ENCODE assay signal across 16 cellular contexts in the genomic region with DNA sequence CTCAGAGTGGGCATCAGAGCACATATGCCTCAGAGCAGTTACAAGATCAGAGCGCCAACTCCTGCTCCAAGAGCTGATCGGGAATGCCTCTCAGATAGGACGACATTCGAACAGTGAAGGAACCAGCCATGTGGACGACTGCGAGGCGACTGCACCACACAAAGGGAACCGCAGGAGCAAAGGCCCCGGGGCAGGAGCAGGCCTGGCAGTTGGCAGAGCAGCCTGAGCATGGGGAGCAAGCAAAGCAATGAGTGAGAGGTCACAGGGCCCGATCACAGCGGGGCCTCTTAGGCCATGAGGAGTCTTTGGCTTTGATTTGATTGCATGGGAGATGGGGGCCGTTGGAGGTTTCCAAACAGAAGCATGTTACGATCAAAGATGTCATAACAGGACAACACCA.
A peak's percentile ranks its signal among the peaks of the same experiment; 100 is the strongest.
DNase-seq lines count a peak whose midpoint lies in the region; ATAC-seq and TF ChIP-seq lines count a peak whose summit lies in the region.
"Had no signal": no experiment of that assay in that cellular context is flagged by ENCODE, and none has a peak within 500 bp of the region (broad histone marks: within the 10 kb centered on the region; RNA-seq: fewer than 3 reads in every experiment).

No MANE protein-coding gene starts in this region.

- H3K4me2 ChIP-seq in neuronal stem cell (ENCODE audit: insufficient read depth, low read length, poor library complexity, severe bottlenecking) = no peak overlapping the region

- H3K4ac ChIP-seq in neuronal stem cell (ENCODE audit: low read length) = no peak overlapping the region

- peaks cover 0 to 5% of the 10 kb centered on the region in 2 donors for H3K4me1 ChIP-seq in adrenal gland (replicated peaks in 1 of 2)
- H3K4me1 ChIP-seq in neuronal stem cell (ENCODE audit: control insufficient read depth in 2 of 2, insufficient read depth in 1 of 2, low read depth in 1 of 2, low read length in 2 of 2) = no peaks in the 10 kb centered on the region
- H3K4me1 ChIP-seq: HAP-1 had no signal

- TF ChIP-seq POLR2A in adrenal gland (IDR thresholded peaks at IDR 0.05) = no peak

- intact Hi-C loops in adrenal gland (cut with DNase I) = no loop called here

- H2BK15ac ChIP-seq in neuronal stem cell (ENCODE audit: low read length) = no peak overlapping the region

- peak overlapping the region; percentile 67 for H3K27ac Mint-ChIP-seq in stimulated activated naive CD8-positive, alpha-beta T cell treated with anti-CD3 and anti-CD28 coated beads, Interleukin-15, Interleukin-2, amounts not matched to agents 100 ng/mL and 50 ng/mL, for 24 hours
- peak overlapping the region in 1 of 2 donors; percentile 82 for H3K27ac Mint-ChIP-seq in stimulated activated naive CD8-positive, alpha-beta T cell treated with anti-CD3 and anti-CD28 coated beads, Interleukin-15, amount 100 ng/mL, for 72 hours

- no peak overlapping the region for H3K18ac ChIP-seq in neuronal stem cell (ENCODE audit: low read length)

- H3K4me1 Mint-ChIP-seq in stimulated activated naive CD8-positive, alpha-beta T cell treated with anti-CD3 and anti-CD28 coated beads, Interleukin-15, Interleukin-2, amounts not matched to agents 100 ng/mL and 50 ng/mL, for 24 hours (ENCODE audit: low read depth) = peaks cover 96% of the 10 kb centered on the region
- peaks cover 90% of the 10 kb centered on the region for H3K4me1 Mint-ChIP-seq in stimulated activated naive CD8-positive, alpha-beta T cell treated with anti-CD3 and anti-CD28 coated beads, Interleukin-15, amount 100 ng/mL, for 72 hours

- H2AFZ ChIP-seq in neuronal stem cell (ENCODE audit: low read length) = no peak overlapping the region

- no peak overlapping the region for H3K23ac ChIP-seq in neuronal stem cell (ENCODE audit: low read depth, low read length, poor library complexity)

- no peak overlapping the region for H4K8ac ChIP-seq in neuronal stem cell (ENCODE audit: low read depth, low read length)

- H3K4me3 ChIP-seq in adrenal gland (no peak overlapping the region), neuronal stem cell (ENCODE audit: low read length in 2 of 2) (no peak overlapping the region)
- H3K4me3 ChIP-seq: HAP-1 had no signal

- H2BK120ac ChIP-seq in neuronal stem cell (ENCODE audit: low read depth, low read length) = no peak overlapping the region

- no peak overlapping the region for H2BK5ac ChIP-seq in neuronal stem cell (ENCODE audit: low read length)

- H3K9me3 Mint-ChIP-seq in stimulated activated naive CD8-positive, alpha-beta T cell treated with anti-CD3 and anti-CD28 coated beads, Interleukin-15, Interleukin-2, amounts not matched to agents 100 ng/mL and 50 ng/mL, for 24 hours = no peaks in the 10 kb centered on the region
- H3K9me3 Mint-ChIP-seq in stimulated activated naive CD8-positive, alpha-beta T cell treated with anti-CD3 and anti-CD28 coated beads, Interleukin-15, amount 100 ng/mL, for 72 hours = no peaks in the 10 kb centered on the region

- H3K27me3 Mint-ChIP-seq in stimulated activated naive CD8-positive, alpha-beta T cell treated with anti-CD3 and anti-CD28 coated beads, Interleukin-15, Interleukin-2, amounts not matched to agents 100 ng/mL and 50 ng/mL, for 24 hours = no peaks in the 10 kb centered on the region
- H3K27me3 Mint-ChIP-seq in stimulated activated naive CD8-positive, alpha-beta T cell treated with anti-CD3 and anti-CD28 coated beads, Interleukin-15, amount 100 ng/mL, for 72 hours = no peaks in the 10 kb centered on the region

- H3K27me3 ChIP-seq in adrenal gland (no peaks in the 10 kb centered on the region), neuronal stem cell (ENCODE audit: control insufficient read depth in 3 of 3, insufficient read depth in 3 of 3, low read depth in 1 of 3, low read length in 3 of 3) (peaks cover 0 to 1% (median 0%) of the 10 kb centered on the region in 3 experiments)

- H3K9ac ChIP-seq in neuronal stem cell (ENCODE audit: low read depth, low read length, poor library complexity) = no peak overlapping the region

- peak overlapping the region; percentile 37 for H3K4me3 Mint-ChIP-seq in stimulated activated naive CD8-positive, alpha-beta T cell treated with anti-CD3 and anti-CD28 coated beads, Interleukin-15, Interleukin-2, amounts not matched to agents 100 ng/mL and 50 ng/mL, for 24 hours
- peak overlapping the region in 1 of 2 donors; percentile 98 for H3K4me3 Mint-ChIP-seq in stimulated activated naive CD8-positive, alpha-beta T cell treated with anti-CD3 and anti-CD28 coated beads, Interleukin-15, amount 100 ng/mL, for 72 hours

- H2BK12ac ChIP-seq in neuronal stem cell (ENCODE audit: low read length) = no peak overlapping the region

- H3K36me3 Mint-ChIP-seq in stimulated activated naive CD8-positive, alpha-beta T cell treated with anti-CD3 and anti-CD28 coated beads, Interleukin-15, Interleukin-2, amounts not matched to agents 100 ng/mL and 50 ng/mL, for 24 hours (ENCODE audit: low read depth) = peaks cover 93% of the 10 kb centered on the region

- TF ChIP-seq CTCF in adrenal gland (IDR thresholded peaks at IDR 0.05) = no peak

- 82 to 89% (median 84%) methylated on average over 11 to 13 of the region's 13 CpGs for WGBS in adrenal gland, 4 donors
- WGBS in neuronal stem cell (ENCODE audit: extremely low coverage in 2 of 2, insufficient read length in 2 of 2, insufficient replicate concordance in 1 of 2), 2 donors = no CpG with 5 or more reads among the region's 13 CpGs

- peaks cover 0 to 10% of the 10 kb centered on the region in 2 donors for H3K36me3 ChIP-seq in adrenal gland (replicated peaks in 1 of 2)
- H3K36me3 ChIP-seq in neuronal stem cell (replicated peaks in 1 of 2; ENCODE audit: control insufficient read depth in 2 of 2, insufficient read depth in 2 of 2, low read length in 2 of 2) = peaks cover 0 to 18% of the 10 kb centered on the region in 2 donors
- H3K36me3 ChIP-seq: HAP-1, WERI-Rb-1 had no signal

- no peak overlapping the region for H3K14ac ChIP-seq in neuronal stem cell (ENCODE audit: low read length)

- no peak for DNase-seq in stimulated activated naive CD8-positive, alpha-beta T cell treated with anti-CD3 and anti-CD28 coated beads, Interleukin-15, amount 100 ng/mL, for 72 hours
- no peak for DNase-seq in adrenal gland
- no peak for DNase-seq in neuronal stem cell (ENCODE audit: low spot score)
- no peak for DNase-seq in iPS-NIHi11 (ENCODE audit: low spot score)
- DNase-seq in medulla oblongata (ENCODE audit: extremely low spot score) = no peak
- DNase-seq: erythroblast, kidney glomerular epithelial cell, NCI-H1048, NCI-H2107, NCI-H82, trophoblast cell, WERI-Rb-1 had no signal

- ATAC-seq in stimulated activated naive CD8-positive, alpha-beta T cell treated with anti-CD3 and anti-CD28 coated beads, Interleukin-15, amount 100 ng/mL, for 72 hours = no peak
- ATAC-seq in GM21423 (IDR thresholded peaks at IDR 0.05; ENCODE audit: unreplicated experiment) (no peak), GM18868 (IDR thresholded peaks at IDR 0.05; ENCODE audit: unreplicated experiment) (no peak)

- H3K27ac ChIP-seq in adrenal gland = peak overlapping the region in 3 of 5 donors; percentile 30 to 86 (median 57)
- no peak overlapping the region for H3K27ac ChIP-seq in neuronal stem cell (replicated peaks; ENCODE audit: low read length)
- H3K27ac ChIP-seq: WERI-Rb-1 had no signal

- H2AK5ac ChIP-seq in neuronal stem cell (ENCODE audit: low read depth, low read length) = peak overlapping the region; percentile 53

- peaks cover 2% of the 10 kb centered on the region for H3K79me1 ChIP-seq in neuronal stem cell (ENCODE audit: low read depth, low read length)

- H4K91ac ChIP-seq in neuronal stem cell (ENCODE audit: low read depth, low read length, poor library complexity) = no peak overlapping the region

- H3K9me3 ChIP-seq in adrenal gland (replicated peaks in 1 of 3) (no peaks in the 10 kb centered on the region), neuronal stem cell (replicated peaks in 1 of 2; ENCODE audit: control insufficient read depth in 2 of 2, insufficient read depth in 1 of 2, low read depth in 1 of 2, low read length in 2 of 2) (peaks cover 0 to 2% of the 10 kb centered on the region in 2 donors)
- H3K9me3 ChIP-seq: HAP-1 had no signal
